In the genomic region with DNA sequence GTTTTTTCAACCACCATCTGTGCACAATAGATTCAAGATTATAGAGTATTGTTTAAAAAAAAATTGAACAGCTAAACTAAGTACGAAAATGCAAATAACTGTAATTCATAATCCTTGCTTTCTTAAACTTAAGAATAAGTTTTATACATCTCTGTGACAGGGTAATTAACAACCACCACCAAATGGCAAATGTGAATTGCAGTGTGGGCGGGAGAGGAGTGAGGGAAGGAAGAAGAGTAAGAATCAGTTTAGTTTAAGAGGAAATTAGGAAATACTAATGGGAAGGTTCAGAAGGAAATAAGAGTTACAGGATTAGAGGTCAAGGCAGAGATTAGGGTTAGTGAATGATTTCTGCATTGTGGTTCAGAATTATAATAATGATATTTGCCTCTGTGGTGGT, we compare ENCODE assay signal across 25 cellular contexts.
DNase-seq lines count a peak whose midpoint lies in the region; ATAC-seq, FAIRE-seq and TF ChIP-seq lines count a peak whose summit lies in the region.
"Had no signal": no experiment of that assay in that cellular context is flagged by ENCODE, and none has a peak within 500 bp of the region (broad histone marks: within the 10 kb centered on the region; RNA-seq: fewer than 3 reads in every experiment).

No MANE protein-coding gene starts in this region.

- ATAC-seq in heart right ventricle: no peak
- ATAC-seq in Right ventricle myocardium inferior: no peak
- ATAC-seq in stimulated activated memory B cell treated with anti-CD40 and anti-IgM and Interleukin-4, amounts not matched to agents 10 μg/mL and 1 μg/mL and 100 μg/mL, for 72 hours: no peak
- ATAC-seq: GM23338, HCT116 had no signal

- TF ChIP-seq CTCF in heart right ventricle (IDR thresholded peaks at IDR 0.05) (no peak), astrocyte (IDR thresholded peaks at IDR 0.05; ENCODE audit: insufficient read depth, low read depth, low read length) (no peak), osteocyte (IDR thresholded peaks at IDR 0.05) (no peak)

- WGBS in heart right ventricle, 2 donors: 91 to 97% methylated on average over 2 of the region's 2 CpGs

- no peak overlapping the region for H3K4me2 ChIP-seq in astrocyte (ENCODE audit: low read length)
- H3K4me2 ChIP-seq: GM23338 had no signal

- H3K36me3 ChIP-seq in heart right ventricle (no peaks in the 10 kb centered on the region), astrocyte (ENCODE audit: insufficient read depth, low read length) (no peaks in the 10 kb centered on the region), skeletal muscle tissue (ENCODE audit: control insufficient read depth in 3 of 3, insufficient read depth in 3 of 3, low read length in 3 of 3) (no peaks in the 10 kb centered on the region)
- H3K36me3 ChIP-seq: BE2C had no signal

- no peak overlapping the region for H2AFZ ChIP-seq in astrocyte (ENCODE audit: low read depth, low read length)
- H2AFZ ChIP-seq: GM23338 had no signal

- no peak for DNase-seq in heart right ventricle
- no peak for DNase-seq in Right ventricle myocardium inferior (ENCODE audit: missing footprints)
- DNase-seq in astrocyte (ENCODE audit: low read depth): no peak
- no peak for DNase-seq in osteocyte (ENCODE audit: extremely low spot score, unreplicated experiment)
- DNase-seq in NCI-H446 treated with DMSO at 0.1 percent for 48 hours (lab: John Stamatoyannopoulos, UW): no peak
- DNase-seq in NCI-H1694 treated with DMSO at 0.1 percent for 48 hours (lab: John Stamatoyannopoulos, UW): no peak
- DNase-seq: 8988T; ACHN; BE2C; C1 segment of cervical spinal cord; CD4-positive, CD25-positive, alpha-beta regulatory T cell; CD8-positive, alpha-beta memory T cell; COR-L47; DMS 273 treated with DMSO at 0.1 percent for 48 hours; DND-41 had no signal

- H3K27me3 ChIP-seq in heart right ventricle (no peaks in the 10 kb centered on the region), astrocyte (ENCODE audit: insufficient read depth, low read length) (no peaks in the 10 kb centered on the region), skeletal muscle tissue (ENCODE audit: control insufficient read depth in 3 of 3, insufficient read depth in 3 of 3, low read length in 3 of 3) (no peaks in the 10 kb centered on the region)
- H3K27me3 ChIP-seq: BE2C had no signal

- H3K4me3 Mint-ChIP-seq in astrocyte (ENCODE audit: unreplicated experiment) (no peak overlapping the region), osteocyte (ENCODE audit: unreplicated experiment) (no peak overlapping the region)
- H3K4me3 Mint-ChIP-seq in stimulated activated memory B cell treated with anti-CD40 and anti-IgM and Interleukin-4, amounts not matched to agents 10 μg/mL and 1 μg/mL and 100 μg/mL, for 72 hours: no peak overlapping the region
- H3K4me3 Mint-ChIP-seq: CD4-positive, CD25-positive, alpha-beta regulatory T cell; CD8-positive, alpha-beta memory T cell; GM23338; HFFc6; IgD-negative memory B cell had no signal

- intact Hi-C loops in heart right ventricle (cut with DNase I) (loop anchor here in 2 of 10 donors (5.0 to 10.0 kb wide), 3 partner anchors 40 to 433 kb away; partner anchors contain the start of gene SPRY1 (in 1 of the 2)), Right ventricle myocardium inferior (cut with DNase I) (loop anchor here (5.0 kb wide), 1 partner anchor 40 kb away; no protein-coding TSS in a partner anchor)

- H3K27me3 Mint-ChIP-seq in astrocyte (ENCODE audit: low read depth, unreplicated experiment) (no peaks in the 10 kb centered on the region), osteocyte (ENCODE audit: unreplicated experiment) (no peaks in the 10 kb centered on the region)
- peaks cover 11% of the 10 kb centered on the region for H3K27me3 Mint-ChIP-seq in stimulated activated memory B cell treated with anti-CD40 and anti-IgM and Interleukin-4, amounts not matched to agents 10 μg/mL and 1 μg/mL and 100 μg/mL, for 72 hours
- H3K27me3 Mint-ChIP-seq: CD4-positive, CD25-positive, alpha-beta regulatory T cell had no signal

- H3K36me3 Mint-ChIP-seq in astrocyte (ENCODE audit: low read depth, unreplicated experiment) (peaks cover 2% of the 10 kb centered on the region), osteocyte (ENCODE audit: unreplicated experiment) (peaks cover 7% of the 10 kb centered on the region)
- H3K36me3 Mint-ChIP-seq in stimulated activated memory B cell treated with anti-CD40 and anti-IgM and Interleukin-4, amounts not matched to agents 10 μg/mL and 1 μg/mL and 100 μg/mL, for 72 hours: no peaks in the 10 kb centered on the region
- H3K36me3 Mint-ChIP-seq: CD4-positive, CD25-positive, alpha-beta regulatory T cell; CD8-positive, alpha-beta memory T cell; IgD-negative memory B cell had no signal

- no peak overlapping the region for H3K4me3 ChIP-seq in heart right ventricle
- no peak overlapping the region for H3K4me3 ChIP-seq in astrocyte (ENCODE audit: insufficient read depth, low read depth, low read length)
- no peak overlapping the region for H3K4me3 ChIP-seq in skeletal muscle tissue (ENCODE audit: low read length in 3 of 3)
- H3K4me3 ChIP-seq: GM23338 had no signal

- no peak overlapping the region for H3K9ac ChIP-seq in astrocyte (ENCODE audit: low read length)
- H3K9ac ChIP-seq in skeletal muscle tissue (ENCODE audit: low read depth in 1 of 3, low read length in 3 of 3): no peak overlapping the region

- FAIRE-seq in astrocyte (lab: Jason Lieb, UNC): no peak
- FAIRE-seq: G401.6, GM12891, GM19239, HTR-8/SVneo had no signal

- H3K79me2 ChIP-seq in astrocyte (ENCODE audit: insufficient read depth, low read length): no peaks in the 10 kb centered on the region

- H3K4me1 Mint-ChIP-seq in astrocyte (ENCODE audit: low read depth, unreplicated experiment): peaks cover 52% of the 10 kb centered on the region
- H3K4me1 Mint-ChIP-seq in osteocyte (ENCODE audit: unreplicated experiment): peaks cover 63% of the 10 kb centered on the region
- no peaks in the 10 kb centered on the region for H3K4me1 Mint-ChIP-seq in stimulated activated memory B cell treated with anti-CD40 and anti-IgM and Interleukin-4, amounts not matched to agents 10 μg/mL and 1 μg/mL and 100 μg/mL, for 72 hours
- H3K4me1 Mint-ChIP-seq: CD4-positive, CD25-positive, alpha-beta regulatory T cell; CD8-positive, alpha-beta memory T cell; IgD-negative memory B cell had no signal

- peaks cover 5 to 46% (median 39%) of the 10 kb centered on the region in 9 donors for H3K4me1 ChIP-seq in heart right ventricle
- H3K4me1 ChIP-seq in astrocyte (ENCODE audit: insufficient read depth, low read length): peaks cover 19% of the 10 kb centered on the region
- H3K4me1 ChIP-seq in skeletal muscle tissue (ENCODE audit: control insufficient read depth in 3 of 3, insufficient read depth in 3 of 3, low read length in 3 of 3): peaks cover 11 to 18% (median 11%) of the 10 kb centered on the region in 3 donors
- H3K4me1 ChIP-seq: BE2C had no signal

- H3K9me3 Mint-ChIP-seq in astrocyte (ENCODE audit: unreplicated experiment) (peaks cover 13% of the 10 kb centered on the region), osteocyte (ENCODE audit: unreplicated experiment) (no peaks in the 10 kb centered on the region)
- peaks cover 6% of the 10 kb centered on the region for H3K9me3 Mint-ChIP-seq in stimulated activated memory B cell treated with anti-CD40 and anti-IgM and Interleukin-4, amounts not matched to agents 10 μg/mL and 1 μg/mL and 100 μg/mL, for 72 hours

- H4K20me1 ChIP-seq in astrocyte (ENCODE audit: insufficient read depth, low read length): no peaks in the 10 kb centered on the region

- H3K27ac ChIP-seq in heart right ventricle (peak overlapping the region in 6 of 10 donors; percentile 35 to 77 (median 65)), astrocyte (ENCODE audit: low read depth, low read length) (no peak overlapping the region), skeletal muscle tissue (ENCODE audit: low read depth, low read length) (peak overlapping the region; percentile 11)

- H3K9me3 ChIP-seq in heart right ventricle (no peaks in the 10 kb centered on the region), astrocyte (ENCODE audit: insufficient read depth, low read depth, low read length) (no peaks in the 10 kb centered on the region), skeletal muscle tissue (ENCODE audit: control insufficient read depth in 3 of 3, low read length in 3 of 3) (no peaks in the 10 kb centered on the region)
- H3K9me3 ChIP-seq: BE2C had no signal

- H3K27ac Mint-ChIP-seq in astrocyte (ENCODE audit: unreplicated experiment): peak overlapping the region; percentile 64
- H3K27ac Mint-ChIP-seq in osteocyte (ENCODE audit: unreplicated experiment): peak overlapping the region; percentile 31
- no peak overlapping the region for H3K27ac Mint-ChIP-seq in stimulated activated memory B cell treated with anti-CD40 and anti-IgM and Interleukin-4, amounts not matched to agents 10 μg/mL and 1 μg/mL and 100 μg/mL, for 72 hours
- H3K27ac Mint-ChIP-seq: CD4-positive, CD25-positive, alpha-beta regulatory T cell; CD8-positive, alpha-beta memory T cell; GM23338; HFFc6; IgD-negative memory B cell had no signal
